ENCODE assay signal across 10 cellular contexts in genomic region chr3:189305412-189305811, GRCh38.
A peak's percentile ranks its signal among the peaks of the same experiment; 100 is the strongest.
DNase-seq lines count a peak whose midpoint lies in the region; ATAC-seq and TF ChIP-seq lines count a peak whose summit lies in the region.
"Had no signal": no experiment of that assay in that cellular context is flagged by ENCODE, and none has a peak within 500 bp of the region (broad histone marks: within the 10 kb centered on the region; RNA-seq: fewer than 3 reads in every experiment).

No MANE protein-coding gene starts in this region.

- no peaks in the 10 kb centered on the region for H3K9me2 ChIP-seq in hepatocyte (replicated peaks; ENCODE audit: insufficient read depth)

- H3K4me2 ChIP-seq in hepatocyte = peak overlapping the region; percentile 60

- ATAC-seq in GM19455 (IDR thresholded peaks at IDR 0.05; ENCODE audit: unreplicated experiment) (peak; percentile 45), HG03520 (IDR thresholded peaks at IDR 0.05; ENCODE audit: unreplicated experiment) (peak; percentile 61)
- ATAC-seq in stimulated activated naive B cell treated with anti-CD40 and anti-IgM and Interleukin-4, amounts not matched to agents 10 μg/mL and 1 μg/mL and 100 μg/mL, for 72 hours (replicated peaks) = no peak

- no peaks in the 10 kb centered on the region for H3K36me3 ChIP-seq in hepatocyte (replicated peaks; ENCODE audit: insufficient read depth, low read depth)
- H3K36me3 ChIP-seq: SJSA1 had no signal

- H3K27me3 Mint-ChIP-seq in glutamatergic neuron (ENCODE audit: unreplicated experiment) = no peaks in the 10 kb centered on the region
- H3K27me3 Mint-ChIP-seq in stimulated activated naive B cell treated with anti-CD40 and anti-IgM and Interleukin-4, amounts not matched to agents 10 μg/mL and 1 μg/mL and 100 μg/mL, for 72 hours = peaks cover 4 to 6% of the 10 kb centered on the region in 2 donors

- DNase-seq in GM10266 (ENCODE audit: extremely low spot score) = peak; percentile 55
- no peak for DNase-seq in hepatocyte (ENCODE audit: low spot score)
- no peak for DNase-seq in glutamatergic neuron
- no peak for DNase-seq in stimulated activated naive B cell treated with anti-CD40 and anti-IgM and Interleukin-4, amounts not matched to agents 10 μg/mL and 1 μg/mL and 100 μg/mL, for 72 hours
- DNase-seq in NCI-H1436 (lab: John Stamatoyannopoulos, UW) = no peak
- no peak for DNase-seq in stimulated activated CD4-positive, alpha-beta T cell treated with anti-CD3 and anti-CD28 coated beads, Interleukin-12 subunit alpha, Interleukin-12 subunit beta, amount 100 ng/mL, for 4 hours
- DNase-seq: DMS79 treated with DMSO at 0.1 percent for 48 hours had no signal

- no peak overlapping the region for H3K4me3 ChIP-seq in hepatocyte
- H3K4me3 ChIP-seq: SJSA1 had no signal

- 44% methylated on average over 1 of the region's 1 CpG for WGBS in hepatocyte (ENCODE audit: low lambda C conversion rate, missing lambda C conversion rate)

- no peaks in the 10 kb centered on the region for H3K9me3 Mint-ChIP-seq in glutamatergic neuron (ENCODE audit: unreplicated experiment)
- H3K9me3 Mint-ChIP-seq in stimulated activated naive B cell treated with anti-CD40 and anti-IgM and Interleukin-4, amounts not matched to agents 10 μg/mL and 1 μg/mL and 100 μg/mL, for 72 hours = no peaks in the 10 kb centered on the region

- H3K4me1 Mint-ChIP-seq in glutamatergic neuron (ENCODE audit: low read depth, unreplicated experiment) = no peaks in the 10 kb centered on the region
- H3K4me1 Mint-ChIP-seq in stimulated activated naive B cell treated with anti-CD40 and anti-IgM and Interleukin-4, amounts not matched to agents 10 μg/mL and 1 μg/mL and 100 μg/mL, for 72 hours = peaks cover 0 to 7% of the 10 kb centered on the region in 2 donors

- H3K27me3 ChIP-seq in hepatocyte = no peaks in the 10 kb centered on the region
- H3K27me3 ChIP-seq: SJSA1 had no signal

- H3K27ac ChIP-seq in hepatocyte = peak overlapping the region; percentile 93
- H3K27ac ChIP-seq: SJSA1 had no signal

- peak overlapping the region; percentile 29 for H2AFZ ChIP-seq in hepatocyte

- H3K4me3 Mint-ChIP-seq in glutamatergic neuron (ENCODE audit: unreplicated experiment) = no peak overlapping the region
- no peak overlapping the region for H3K4me3 Mint-ChIP-seq in stimulated activated naive B cell treated with anti-CD40 and anti-IgM and Interleukin-4, amounts not matched to agents 10 μg/mL and 1 μg/mL and 100 μg/mL, for 72 hours

- TF ChIP-seq CTCF in GM10266 (IDR thresholded peaks at IDR 0.05; ENCODE audit: control insufficient read depth, insufficient read depth, low read depth, missing control alignments) = no peak
- no peak for TF ChIP-seq CTCF in hepatocyte (IDR thresholded peaks at IDR 0.05; ENCODE audit: poor library complexity)
- TF ChIP-seq CTCF in glutamatergic neuron (IDR thresholded peaks at IDR 0.05; ENCODE audit: partially characterized antibody, unreplicated experiment) = no peak

- no peaks in the 10 kb centered on the region for H3K36me3 Mint-ChIP-seq in glutamatergic neuron (ENCODE audit: unreplicated experiment)
- H3K36me3 Mint-ChIP-seq in stimulated activated naive B cell treated with anti-CD40 and anti-IgM and Interleukin-4, amounts not matched to agents 10 μg/mL and 1 μg/mL and 100 μg/mL, for 72 hours = no peaks in the 10 kb centered on the region

- no peaks in the 10 kb centered on the region for H3K9me3 ChIP-seq in hepatocyte (ENCODE audit: low read depth)
- H3K9me3 ChIP-seq: SJSA1 had no signal

- peaks cover 39% of the 10 kb centered on the region for H3K4me1 ChIP-seq in hepatocyte (ENCODE audit: insufficient read depth)

- H3K79me2 ChIP-seq in hepatocyte = no peaks in the 10 kb centered on the region

- no peak overlapping the region for H3K27ac Mint-ChIP-seq in glutamatergic neuron (ENCODE audit: unreplicated experiment)
- H3K27ac Mint-ChIP-seq in stimulated activated naive B cell treated with anti-CD40 and anti-IgM and Interleukin-4, amounts not matched to agents 10 μg/mL and 1 μg/mL and 100 μg/mL, for 72 hours = no peak overlapping the region

- H4K20me1 ChIP-seq in hepatocyte (ENCODE audit: insufficient read depth, poor library complexity, severe bottlenecking) = no peaks in the 10 kb centered on the region

Comparison
In these comparisons a context has a peak if more than half of its experiments do, and no peak if none do; other contexts are left out.
1. ATAC-seq: peak in GM19455 (single experiment) and HG03520 (single experiment); none in stimulated activated naive B cell treated with anti-CD40 and anti-IgM and Interleukin-4, amounts not matched to agents 10 μg/mL and 1 μg/mL and 100 μg/mL, for 72 hours (0 of 2).